ENCODE assay signal across 9 cellular contexts in the genomic region with DNA sequence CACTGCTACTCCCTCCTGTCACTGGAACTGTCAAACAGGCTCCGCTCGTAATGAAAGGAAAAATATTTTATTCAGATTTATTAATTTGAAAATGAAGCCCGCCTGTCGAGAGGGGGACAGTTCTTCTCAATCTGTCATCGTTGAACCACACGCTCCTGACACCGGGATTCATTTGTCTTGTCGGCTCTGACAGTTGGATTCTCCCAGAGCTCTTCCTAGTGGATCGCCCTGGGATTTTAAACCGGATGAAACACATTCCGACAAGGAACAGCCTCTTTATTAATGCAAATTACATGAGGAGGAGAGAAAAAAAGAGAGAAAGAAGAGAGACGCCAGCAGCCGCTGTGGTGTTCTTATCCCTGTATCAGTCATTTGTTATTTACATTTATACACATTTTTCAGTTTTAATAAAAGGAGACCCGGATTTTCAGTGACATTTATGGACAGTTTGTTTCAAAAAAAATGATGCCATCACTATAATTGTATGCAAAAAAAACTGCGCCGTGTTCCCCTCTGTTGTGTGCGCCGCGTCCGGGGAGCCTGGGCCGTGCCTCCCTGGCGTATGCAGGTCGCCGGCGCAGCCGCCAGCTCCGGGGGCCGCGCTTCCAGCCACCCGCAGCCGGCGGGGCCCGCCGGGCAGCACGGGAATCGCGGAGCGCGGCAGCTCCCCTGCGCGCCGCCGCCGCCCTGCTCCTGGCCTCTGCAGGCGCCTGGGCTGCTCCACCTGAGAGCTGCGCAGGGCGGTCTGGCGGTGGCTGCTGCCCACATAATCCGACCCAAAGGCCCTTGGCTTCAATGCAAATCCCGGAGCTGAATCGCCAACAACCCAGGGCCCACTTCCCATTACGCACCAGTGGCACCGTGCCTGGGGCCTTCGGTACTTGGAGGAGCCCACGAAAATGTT.
A peak's percentile ranks its signal among the peaks of the same experiment; 100 is the strongest.
DNase-seq lines count a peak whose midpoint lies in the region; ATAC-seq and TF ChIP-seq lines count a peak whose summit lies in the region.
"Had no signal": no experiment of that assay in that cellular context is flagged by ENCODE, and none has a peak within 500 bp of the region (broad histone marks: within the 10 kb centered on the region; RNA-seq: fewer than 3 reads in every experiment).

No MANE protein-coding gene starts in this region.

- H3K27me3 ChIP-seq in BE2C, result peaks cover 18% of the 10 kb centered on the region
- H3K27me3 ChIP-seq in NT2/D1 (ENCODE audit: insufficient read depth, insufficient read length), result peaks cover 31% of the 10 kb centered on the region
- H3K27me3 ChIP-seq in neuron (ENCODE audit: insufficient read depth, low read length), result peaks cover 63% of the 10 kb centered on the region
- no peaks in the 10 kb centered on the region for H3K27me3 ChIP-seq in naive thymus-derived CD4-positive, alpha-beta T cell (ENCODE audit: control insufficient read depth in 2 of 2, insufficient read depth in 2 of 2, low read length in 2 of 2)

- TF ChIP-seq CTCF in BE2C (IDR thresholded peaks at IDR 0.05; ENCODE audit: low read depth, low read length) (no peak), foreskin fibroblast (IDR thresholded peaks at IDR 0.05; ENCODE audit: low read depth, low read length) (no peak)

- POLR2A ChIA-PET in naive thymus-derived CD4-positive, alpha-beta T cell (lab: Charles Lee), result no interaction called here

- H3K4me1 Mint-ChIP-seq in naive thymus-derived CD4-positive, alpha-beta T cell, result no peaks in the 10 kb centered on the region

- H3K27ac ChIP-seq in naive thymus-derived CD4-positive, alpha-beta T cell (ENCODE audit: low read depth, low read length), result no peak overlapping the region

- H3K27ac Mint-ChIP-seq in naive thymus-derived CD4-positive, alpha-beta T cell, result no peak overlapping the region

- CTCF ChIA-PET in naive thymus-derived CD4-positive, alpha-beta T cell (lab: Charles Lee), result no interaction called here

- peaks cover 0 to 10% (median 3%) of the 10 kb centered on the region in 11 donors for H3K9me3 Mint-ChIP-seq in naive thymus-derived CD4-positive, alpha-beta T cell

- no peak overlapping the region for H3K4me3 Mint-ChIP-seq in naive thymus-derived CD4-positive, alpha-beta T cell

- peaks cover 9 to 19% (median 15%) of the 10 kb centered on the region in 5 donors for H3K27me3 Mint-ChIP-seq in naive thymus-derived CD4-positive, alpha-beta T cell

- intact Hi-C loops in naive thymus-derived CD4-positive, alpha-beta T cell (cut with micrococcal nuclease), result no loop called here

- H2AFZ ChIP-seq in neuron (ENCODE audit: low read depth, low read length), result peak overlapping the region; percentile 34

- H3K9me3 ChIP-seq in BE2C, result no peaks in the 10 kb centered on the region
- H3K9me3 ChIP-seq in NT2/D1 (ENCODE audit: insufficient read depth, low read length), result no peaks in the 10 kb centered on the region
- peaks cover 4% of the 10 kb centered on the region for H3K9me3 ChIP-seq in neuron (ENCODE audit: low read length)
- H3K9me3 ChIP-seq in naive thymus-derived CD4-positive, alpha-beta T cell (ENCODE audit: control insufficient read depth in 2 of 3, low read length in 3 of 3), result no peaks in the 10 kb centered on the region

- DNase-seq in BE2C, result peak; percentile 12
- DNase-seq in NT2/D1 (ENCODE audit: low read depth, low spot score), result peak; percentile 39
- peak; percentile 16 to 57 for DNase-seq in foreskin fibroblast
- no peak for DNase-seq in naive thymus-derived CD4-positive, alpha-beta T cell
- DNase-seq: activated naive CD4-positive, alpha-beta T cell had no signal

- H3K4me3 ChIP-seq in BE2C (ENCODE audit: low read depth, low read length) (no peak overlapping the region), NT2/D1 (ENCODE audit: insufficient read length, low read depth) (peak overlapping the region; percentile 47), foreskin fibroblast (ENCODE audit: low read depth in 1 of 2, low read length in 2 of 2) (peak overlapping the region; percentile 39 to 55), neuron (ENCODE audit: low read length) (peak overlapping the region; percentile 33)
- no peak overlapping the region for H3K4me3 ChIP-seq in naive thymus-derived CD4-positive, alpha-beta T cell (ENCODE audit: low read length)

- no peak for ATAC-seq in naive thymus-derived CD4-positive, alpha-beta T cell
- ATAC-seq in HG03139 (IDR thresholded peaks at IDR 0.05; ENCODE audit: unreplicated experiment) (no peak), HG02870 (IDR thresholded peaks at IDR 0.05; ENCODE audit: unreplicated experiment) (no peak), HG03097 (IDR thresholded peaks at IDR 0.05; ENCODE audit: low FRiP score, unreplicated experiment) (no peak)

- H3K4me1 ChIP-seq in BE2C, result no peaks in the 10 kb centered on the region
- no peaks in the 10 kb centered on the region for H3K4me1 ChIP-seq in NT2/D1 (ENCODE audit: insufficient read depth, insufficient read length)
- peaks cover 12% of the 10 kb centered on the region for H3K4me1 ChIP-seq in neuron (ENCODE audit: insufficient read depth, low read length)
- no peaks in the 10 kb centered on the region for H3K4me1 ChIP-seq in naive thymus-derived CD4-positive, alpha-beta T cell (ENCODE audit: control insufficient read depth in 2 of 2, insufficient read depth in 2 of 2, low read length in 2 of 2)

- H3K36me3 ChIP-seq in BE2C (no peaks in the 10 kb centered on the region), NT2/D1 (ENCODE audit: insufficient read depth, insufficient read length, low read length) (no peaks in the 10 kb centered on the region), neuron (ENCODE audit: insufficient read depth, low read length) (no peaks in the 10 kb centered on the region)
- no peaks in the 10 kb centered on the region for H3K36me3 ChIP-seq in naive thymus-derived CD4-positive, alpha-beta T cell (ENCODE audit: control insufficient read depth in 2 of 3, insufficient read depth in 3 of 3, low read length in 3 of 3)

- H3K9ac ChIP-seq in NT2/D1 (ENCODE audit: insufficient read length, low read depth), result peak overlapping the region; percentile 71

- H3K36me3 Mint-ChIP-seq in naive thymus-derived CD4-positive, alpha-beta T cell, result no peaks in the 10 kb centered on the region

Comparison
In these comparisons a context has a peak if more than half of its experiments do, and no peak if none do; other contexts are left out.
1. DNase-seq: peak in BE2C (single experiment), NT2/D1 (single experiment) and foreskin fibroblast (2 of 2); none in naive thymus-derived CD4-positive, alpha-beta T cell (0 of 9).
2. H3K4me3 ChIP-seq: peak in NT2/D1 (single experiment), foreskin fibroblast (2 of 2) and neuron (single experiment); none in BE2C (single experiment) and naive thymus-derived CD4-positive, alpha-beta T cell (single experiment).